ENCODE assay signal across 10 cellular contexts in genomic region chr16:27520982-27521673, GRCh38. TPM values are rescaled to one million over a fixed set of nuclear protein-coding genes. Genes with fewer than 3 reads are reported as not detected.
DNase-seq lines count a peak whose midpoint lies in the region; TF ChIP-seq lines count a peak whose summit lies in the region.
"Had no signal": no experiment of that assay in that cellular context is flagged by ENCODE, and none has a peak within 500 bp of the region (broad histone marks: within the 10 kb centered on the region; RNA-seq: fewer than 3 reads in every experiment).

No MANE protein-coding gene starts in this region.

- peak; percentile 37 for DNase-seq in ELR (ENCODE audit: low read depth)
- no peak for DNase-seq in coronary artery (ENCODE audit: low spot score)
- peak; percentile 55 for DNase-seq in iris pigment epithelial cell (ENCODE audit: low read depth)
- no peak for DNase-seq in SK-N-DZ (ENCODE audit: low spot score)
- no peak for DNase-seq in HPDE6-E6E7 (ENCODE audit: extremely low spot score)
- DNase-seq in NCI-H526 treated with DMSO at 0.1 percent for 48 hours (lab: John Stamatoyannopoulos, UW), result no peak
- DNase-seq in NCI-H69 (lab: John Stamatoyannopoulos, UW), result no peak
- DNase-seq: DND-41 had no signal

- peaks cover 5% of the 10 kb centered on the region for H3K4me1 ChIP-seq in rectal smooth muscle tissue (ENCODE audit: control insufficient read depth, insufficient read depth, low read length)

- H3K36me3 ChIP-seq in rectal smooth muscle tissue (ENCODE audit: control insufficient read depth, insufficient read depth, low read length), result peaks cover 8% of the 10 kb centered on the region

- no peak overlapping the region for H3K9ac ChIP-seq in rectal smooth muscle tissue (ENCODE audit: low read length)

- H3K4me3 ChIP-seq in coronary artery (peak overlapping the region; percentile 30), rectal smooth muscle tissue (ENCODE audit: low read length) (no peak overlapping the region)
- H3K4me3 ChIP-seq: tibial nerve had no signal

- no peak for TF ChIP-seq CTCF in coronary artery (IDR thresholded peaks at IDR 0.05)

- H3K27me3 ChIP-seq in rectal smooth muscle tissue (ENCODE audit: control insufficient read depth, insufficient read depth, low read length), result no peaks in the 10 kb centered on the region
- H3K27me3 ChIP-seq: tibial nerve had no signal

- H3K27ac ChIP-seq in coronary artery, result peak overlapping the region; percentile 39 to 79
- H3K27ac ChIP-seq in rectal smooth muscle tissue (ENCODE audit: low read depth, low read length), result peak overlapping the region; percentile 52

RNA-seq across cellular contexts. Expression of gene GTF3C1, which starts 28.6 kb away (rescaled TPM):
- polyA plus RNA-seq in SK-N-DZ (2014; cell fraction: cytosol; rRNA removed), result 55.5 and 59.0 TPM in 2 replicates
- 67.9 and 81.5 TPM in 2 replicates for polyA plus RNA-seq in SK-N-DZ (2014; cell fraction: nucleus; rRNA removed)

RNA-seq across cellular contexts. Expression of gene KATNIP, which starts 28.8 kb away (rescaled TPM):
- 3.9 and 8.8 TPM in 2 replicates for polyA plus RNA-seq in SK-N-DZ (2014; cell fraction: cytosol; rRNA removed)
- 22.8 and 40.8 TPM in 2 replicates for polyA plus RNA-seq in SK-N-DZ (2014; cell fraction: nucleus; rRNA removed)

Comparison
In these comparisons a context has a peak if more than half of its experiments do, and no peak if none do; other contexts are left out.
1. DNase-seq: peak in ELR (single experiment) and iris pigment epithelial cell (single experiment); none in coronary artery (single experiment), SK-N-DZ (single experiment), HPDE6-E6E7 (single experiment), NCI-H526 treated with DMSO at 0.1 percent for 48 hours (single experiment) and NCI-H69 (single experiment).